Comparison of ENCODE assay signal across 11 cellular contexts in the genomic region with DNA sequence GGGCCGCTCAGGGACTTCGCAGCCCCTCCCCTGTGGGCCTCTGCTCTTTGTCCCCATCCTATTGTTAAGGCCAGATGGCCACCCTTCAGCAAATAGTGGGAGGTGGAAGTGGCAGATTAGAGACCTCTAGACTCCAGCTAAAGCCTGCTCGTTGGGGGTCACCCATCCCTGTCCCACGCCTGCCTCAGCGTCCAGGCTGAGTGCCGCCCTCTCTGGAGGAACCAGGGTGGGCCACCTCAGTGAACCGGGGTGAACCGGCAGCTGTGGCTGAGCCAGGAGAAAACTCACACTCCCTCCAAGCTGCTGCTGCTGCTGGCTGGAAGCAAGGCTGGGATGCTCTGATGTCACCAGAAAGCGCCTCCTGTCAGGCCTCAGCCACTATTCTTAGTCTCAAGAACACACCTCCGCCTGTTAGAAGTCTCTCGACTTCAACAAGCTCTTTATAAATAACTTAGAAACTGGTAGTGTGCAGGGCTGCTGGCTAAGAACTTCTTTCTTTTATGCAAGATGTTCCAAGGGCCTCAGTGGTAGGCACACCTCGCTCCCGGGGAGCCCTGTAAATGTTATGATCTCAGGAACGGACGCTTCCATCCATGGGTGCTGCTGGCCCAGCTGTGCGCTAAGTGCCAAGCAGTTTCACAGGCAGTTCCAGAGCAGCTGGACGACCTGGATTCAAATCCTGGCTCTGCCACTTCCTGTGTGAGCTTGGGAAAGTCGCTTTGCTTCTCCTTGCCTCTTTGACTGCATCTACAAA. TPM values are rescaled to one million over a fixed set of nuclear protein-coding genes. Genes with fewer than 3 reads are reported as not detected.
DNase-seq lines count a peak whose midpoint lies in the region; ATAC-seq and TF ChIP-seq lines count a peak whose summit lies in the region.
"Had no signal": no experiment of that assay in that cellular context is flagged by ENCODE, and none has a peak within 500 bp of the region (broad histone marks: within the 10 kb centered on the region; RNA-seq: fewer than 3 reads in every experiment).

No MANE protein-coding gene starts in this region.

- no peak for TF ChIP-seq CTCF in dorsolateral prefrontal cortex (IDR thresholded peaks at IDR 0.05 in 54 of 56, conservative IDR thresholded peaks at IDR 0.05 in 2 of 56; ENCODE audit: low read depth in 1 of 56, partially characterized antibody in 56 of 56)
- TF ChIP-seq CTCF in foreskin keratinocyte (conservative IDR thresholded peaks at IDR 0.05): no peak

- no peak overlapping the region for H2BK15ac ChIP-seq in mesendoderm (replicated peaks; ENCODE audit: low read depth)

- H3K4me1 ChIP-seq in mesendoderm (ENCODE audit: control insufficient read depth, low read depth, low read length): peaks cover 2% of the 10 kb centered on the region
- H3K4me1 ChIP-seq in foreskin keratinocyte: no peaks in the 10 kb centered on the region
- H3K4me1 ChIP-seq: colonic mucosa had no signal

- no CpG with 5 or more reads among the region's 18 CpGs for WGBS in mesendoderm (ENCODE audit: extremely low coverage, insufficient coverage, low lambda C conversion rate)

- peak overlapping the region; percentile 4 for H3K9ac ChIP-seq in mesendoderm (ENCODE audit: low read length)

- peak overlapping the region; percentile 45 for H3K4ac ChIP-seq in mesendoderm (ENCODE audit: low read depth, low read length)

- peak overlapping the region in 47 of 59 donors; percentile 0 to 82 (median 59) for H3K27ac ChIP-seq in dorsolateral prefrontal cortex
- peak overlapping the region; percentile 30 for H3K27ac ChIP-seq in mesendoderm (ENCODE audit: low read depth, low read length)
- H3K27ac ChIP-seq in foreskin keratinocyte: no peak overlapping the region
- H3K27ac ChIP-seq: colonic mucosa had no signal

- H3K79me1 ChIP-seq in mesendoderm (ENCODE audit: low read length): no peaks in the 10 kb centered on the region

- ATAC-seq in foreskin keratinocyte: no peak
- no peak for ATAC-seq in HG03439 (IDR thresholded peaks at IDR 0.05; ENCODE audit: unreplicated experiment)

- no peak overlapping the region for H4K8ac ChIP-seq in mesendoderm (ENCODE audit: low read depth, low read length)

- H4K5ac ChIP-seq in mesendoderm (ENCODE audit: low read length): no peak overlapping the region

- H3K4me2 ChIP-seq in mesendoderm (ENCODE audit: low read length): no peak overlapping the region

- intact Hi-C loops in dorsolateral prefrontal cortex (cut with DNase I): loop anchor here (1.0 kb wide), 1 partner anchor 94 kb away; no protein-coding TSS in a partner anchor

- DNase-seq in H7 (peak; percentile 73), NCI-H2107 (lab: John Stamatoyannopoulos, UW) (peak; percentile 77), dorsolateral prefrontal cortex (peak in 7 of 10 donors; percentile 32 to 78 (median 70)), mesendoderm (peak; percentile 72), DMS153 treated with DMSO at 0.1 percent for 48 hours (lab: John Stamatoyannopoulos, UW; ENCODE audit: unreplicated experiment) (no peak), foreskin keratinocyte (no peak)
- DNase-seq in stimulated activated naive CD4-positive, alpha-beta T cell treated with Interleukin-2 at 50 U/mL for 16 hours (lab: John Stamatoyannopoulos, UW): no peak
- DNase-seq: NCI-H1436 treated with DMSO at 0.1 percent for 48 hours had no signal

- H3K27me3 ChIP-seq in H7 (ENCODE audit: control insufficient read depth, insufficient read depth, low read length) (no peaks in the 10 kb centered on the region), dorsolateral prefrontal cortex (no peaks in the 10 kb centered on the region), mesendoderm (ENCODE audit: insufficient read depth, low read length, poor library complexity) (no peaks in the 10 kb centered on the region), foreskin keratinocyte (no peaks in the 10 kb centered on the region)
- H3K27me3 ChIP-seq: colonic mucosa had no signal

- H3K36me3 ChIP-seq in H7 (replicated peaks; ENCODE audit: control insufficient read depth, insufficient read depth, low read length) (no peaks in the 10 kb centered on the region), mesendoderm (ENCODE audit: control insufficient read depth, insufficient read depth, low read length) (no peaks in the 10 kb centered on the region)
- H3K36me3 ChIP-seq: colonic mucosa had no signal

- H2BK5ac ChIP-seq in mesendoderm (ENCODE audit: low read length): no peak overlapping the region

- no peak overlapping the region for H3K18ac ChIP-seq in mesendoderm (ENCODE audit: low read length)

- no peak overlapping the region for H3K4me3 ChIP-seq in H7 (ENCODE audit: insufficient read depth, low read depth, low read length)
- peak overlapping the region in 1 of 59 donors; percentile 11 for H3K4me3 ChIP-seq in dorsolateral prefrontal cortex
- no peak overlapping the region for H3K4me3 ChIP-seq in mesendoderm (ENCODE audit: low read length)
- H3K4me3 ChIP-seq: colonic mucosa had no signal

- peak overlapping the region; percentile 46 for H3K56ac ChIP-seq in mesendoderm (ENCODE audit: low read length)

- H3K79me2 ChIP-seq in mesendoderm (ENCODE audit: control insufficient read depth, insufficient read depth, low read length): no peaks in the 10 kb centered on the region

- no peak overlapping the region for H2BK120ac ChIP-seq in mesendoderm (ENCODE audit: low read depth, low read length)

- no peak overlapping the region for H3K23ac ChIP-seq in mesendoderm (ENCODE audit: low read length)

- no peak overlapping the region for H2AK5ac ChIP-seq in mesendoderm (ENCODE audit: low read length)

RNA-seq across cellular contexts. Expression of a gene that starts 19.8 kb away (rescaled TPM):
- 15.8 and 18.3 TPM in 2 replicates for total RNA-seq in H7 (2014; rRNA removed; shearing (Covaris generic))
- total RNA-seq in dorsolateral prefrontal cortex (10 to 100 TPM; 12.2 to 65.0 (median 37.1) TPM), foreskin keratinocyte (not detected in 2 replicates)
- polyA plus RNA-seq in mesendoderm (2013, experiment 1 of 2): 1.5 TPM
- 1.4 TPM for polyA plus RNA-seq in mesendoderm (2013, experiment 2 of 2)
- polyA plus RNA-seq in foreskin keratinocyte: 0.13 TPM in 1 of 2 replicates, not detected in the other
- total RNA-seq: RPMI7951 had no signal

Comparison
In these comparisons a context has a peak if more than half of its experiments do, and no peak if none do; other contexts are left out.
1. DNase-seq: peak in H7 (single experiment), NCI-H2107 (single experiment), dorsolateral prefrontal cortex (7 of 10) and mesendoderm (single experiment); none in DMS153 treated with DMSO at 0.1 percent for 48 hours (single experiment), foreskin keratinocyte (0 of 2) and stimulated activated naive CD4-positive, alpha-beta T cell treated with Interleukin-2 at 50 U/mL for 16 hours (single experiment).
2. RNA of a gene that starts 19.8 kb away (total RNA-seq): 12.2 to 65.0 TPM in dorsolateral prefrontal cortex and 15.8 to 18.3 TPM in H7; not detected in foreskin keratinocyte; every median in the first group is over 10 times any median in the second.